27 cellular contexts compared by ENCODE assay signal in the genomic region with DNA sequence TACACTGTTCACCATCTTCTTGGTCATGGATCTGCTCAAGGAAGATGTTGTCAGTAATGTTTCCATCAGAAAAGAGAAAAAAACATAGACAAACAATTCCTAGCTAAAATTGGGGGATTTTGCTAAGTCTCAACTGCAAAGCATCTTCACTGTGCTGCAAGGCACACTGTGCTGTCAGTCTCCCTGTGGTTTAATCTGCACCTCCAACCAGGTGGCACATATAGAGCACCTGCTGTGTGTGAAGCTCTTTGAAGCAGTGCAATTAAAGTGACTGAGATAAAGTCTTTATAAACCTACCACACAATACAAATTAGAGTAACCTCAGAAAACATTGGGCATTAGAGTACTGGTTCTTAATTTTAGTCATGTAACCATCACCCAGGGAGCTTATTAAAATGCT. TPM values are rescaled to one million over a fixed set of nuclear protein-coding genes. Genes with fewer than 3 reads are reported as not detected.
"Had no signal": no experiment of that assay in that cellular context is flagged by ENCODE, and none has a peak within 500 bp of the region (broad histone marks: within the 10 kb centered on the region; RNA-seq: fewer than 3 reads in every experiment).

No MANE protein-coding gene starts in this region.

- H3K36me3 ChIP-seq: brain microvascular endothelial cell, gastroesophageal sphincter had no signal

- H3K4me3 ChIP-seq: coronary artery, dorsolateral prefrontal cortex, esophagus muscularis mucosa, gastroesophageal sphincter had no signal

- DNase-seq: activated CD4-positive, alpha-beta memory T cell treated with anti-CD3 and anti-CD28 coated beads, Interleukin-2, amount 10 ng/mL, durations not matched to agents 7 days and 5 days; activated CD4-positive, alpha-beta T cell treated with anti-CD3 and anti-CD28 coated beads for 4 hours; activated CD4-positive, alpha-beta T cell treated with anti-CD3 and anti-CD28 coated beads, Interleukin-2, amount 10 ng/mL, durations not matched to agents 7 days and 5 days; activated CD4-positive, alpha-beta T cell treated with anti-CD3 and anti-CD28 coated beads, Interleukin-2, amount 50 U/mL, for 4 hours; activated CD4-positive, CD25-positive, alpha-beta regulatory T cell; activated CD4-positive, CD25-positive, alpha-beta regulatory T cell treated with anti-CD3 and anti-CD28 coated beads, Interleukin-2, amount 50 U/mL, for 72 hours; activated effector memory CD4-positive, alpha-beta T cell treated with Interleukin-2 at 50 U/mL for 16 hours; activated gamma-delta T cell treated with Interleukin-2 at 50 U/mL for 16 hours; activated naive CD4-positive, alpha-beta T cell treated with anti-CD3 and anti-CD28 coated beads, Interleukin-2, amount 50 U/mL, for 16 hours; activated naive CD4-positive, alpha-beta T cell treated with Interleukin-2 at 50 U/mL for 16 hours; activated T-cell treated with anti-CD3 and anti-CD28 coated beads, Interleukin-2, amount 50 U/mL, for 4 hours; amniotic stem cell; anterior cingulate cortex; brain microvascular endothelial cell; dorsolateral prefrontal cortex; effector memory CD4-positive, alpha-beta T cell; erythroblast; foreskin keratinocyte; T-helper 1 cell; T-helper 17 cell had no signal

- H3K4me1 ChIP-seq: foreskin keratinocyte, gastroesophageal sphincter had no signal

- ATAC-seq: activated T-cell treated with anti-CD3 and anti-CD28 coated beads, Interleukin-2, amount 50 U/mL, for 4 hours; activated T-helper 17 cell treated with anti-CD3 and anti-CD28 coated beads, Interleukin-2, amount 50 U/mL, for 72 hours; foreskin keratinocyte; gastroesophageal sphincter; T-helper 17 cell had no signal

- H3K9me3 ChIP-seq: esophagus muscularis mucosa, gastroesophageal sphincter had no signal

- H3K27ac ChIP-seq: brain microvascular endothelial cell, coronary artery, dorsolateral prefrontal cortex, esophagus muscularis mucosa, foreskin keratinocyte, gastroesophageal sphincter had no signal

- H3K27me3 ChIP-seq: brain microvascular endothelial cell, esophagus muscularis mucosa, gastroesophageal sphincter had no signal

RNA-seq across cellular contexts. Expression of gene NRAP, which starts 6.3 kb away (rescaled TPM):
- total RNA-seq: activated CD4-positive, alpha-beta memory T cell treated with anti-CD3 and anti-CD28 coated beads, Interleukin-2, amount 10 ng/mL, durations not matched to agents 7 days and 5 days; activated CD4-positive, alpha-beta T cell treated with anti-CD3 and anti-CD28 coated beads, Interleukin-2, amount 10 ng/mL, durations not matched to agents 7 days and 5 days; activated T-cell treated with anti-CD3 and anti-CD28 coated beads, Interleukin-2, amount 50 U/mL, for 4 hours; activated T-helper 17 cell treated with anti-CD3 and anti-CD28 coated beads, Interleukin-2, amount 50 U/mL, for 72 hours; astrocyte; bronchial epithelial cell; esophagus muscularis mucosa; foreskin keratinocyte; glomerular endothelial cell; T-helper 17 cell had no signal
- polyA plus RNA-seq: foreskin keratinocyte had no signal
